ENCODE assay signal across 8 cellular contexts in genomic region chr11:69799582-69799981, GRCh38. TPM values are rescaled to one million over a fixed set of nuclear protein-coding genes. Genes with fewer than 3 reads are reported as not detected.
DNase-seq lines count a peak whose midpoint lies in the region; ATAC-seq, FAIRE-seq and TF ChIP-seq lines count a peak whose summit lies in the region.
"Had no signal": no experiment of that assay in that cellular context is flagged by ENCODE, and none has a peak within 500 bp of the region (broad histone marks: within the 10 kb centered on the region; RNA-seq: fewer than 3 reads in every experiment).

No MANE protein-coding gene starts in this region.

- H3K9me2 ChIP-seq in GM23248 (ENCODE audit: insufficient read depth) = no peaks in the 10 kb centered on the region

- H3F3A ChIP-seq in GM23248 (ENCODE audit: insufficient read depth) = no peaks in the 10 kb centered on the region

- H3K9me3 ChIP-seq in GM23248 (ENCODE audit: low read depth) (no peaks in the 10 kb centered on the region), MG63 (no peaks in the 10 kb centered on the region), GM12878 (replicated peaks; ENCODE audit: control insufficient read depth, insufficient read depth, low read length) (no peaks in the 10 kb centered on the region; the same call in 2 of the 3 replicates), HepG2 (ENCODE audit: low read length) (no peaks in the 10 kb centered on the region), esophagus squamous epithelium (no peaks in the 10 kb centered on the region)
- H3K9me3 ChIP-seq in CD4-positive, alpha-beta T cell (ENCODE audit: control insufficient read depth, low read length) = no peaks in the 10 kb centered on the region

- POLR2A ChIA-PET in GM12878 (lab: Charles Lee) (no interaction called here), HepG2 (lab: Yijun Ruan, JAX) (no interaction called here)
- POLR2A ChIA-PET in CD4-positive, alpha-beta T cell (lab: Charles Lee) = no interaction called here

- no peaks in the 10 kb centered on the region for H3K36me3 ChIP-seq in GM23248 (ENCODE audit: low read depth)
- H3K36me3 ChIP-seq in MG63 = no peaks in the 10 kb centered on the region
- no peaks in the 10 kb centered on the region for H3K36me3 ChIP-seq in GM12878 (ENCODE audit: control insufficient read depth in 2 of 2, insufficient read depth in 2 of 2, low read length in 1 of 2)
- no peaks in the 10 kb centered on the region for H3K36me3 ChIP-seq in HepG2 (replicated peaks in 1 of 2; ENCODE audit: control insufficient read depth in 1 of 2, insufficient read depth in 2 of 2, low read length in 2 of 2)
- H3K36me3 ChIP-seq in esophagus squamous epithelium = no peaks in the 10 kb centered on the region

- FAIRE-seq in GM12878 (lab: Jason Lieb, UNC) (no peak), HepG2 (lab: Jason Lieb, UNC) (no peak)

- RAD21 ChIA-PET in GM12878 (lab: Charles Lee; ENCODE audit: unreplicated experiment) = no interaction called here

- BruUV-seq in GM12878 (replicated peaks; lab: Mats Ljungman, UMichigan) (no TSS peak), HepG2 (replicated peaks; lab: Mats Ljungman, UMichigan) (no TSS peak)

- CTCF ChIA-PET in GM12878 (lab: Yijun Ruan, JAX) (no interaction called here), HepG2 (lab: Yijun Ruan, JAX; ENCODE audit: low intra/inter-chr PET ratio, low total read pairs) (no interaction called here)
- CTCF ChIA-PET in CD4-positive, alpha-beta T cell (lab: Charles Lee) = no interaction called here

- in situ Hi-C loops in GM23248 (cut with MboI) (no loop called here), GM12878 (cut with MboI) (no loop called here), HepG2 (cut with HindIII; ENCODE audit: extremely low pct_ligation_motif_present, low pct_unique_long_range_greater_than_20kb) (loop anchor here (5.0 kb wide), 1 partner anchor 77 kb away; no protein-coding TSS in a partner anchor)

- no peaks in the 10 kb centered on the region for H3K4me1 Mint-ChIP-seq in CD4-positive, alpha-beta T cell (ENCODE audit: low read depth)

- intact Hi-C loops in GM12878 (cut with micrococcal nuclease; ENCODE audit: unreplicated experiment) = no loop called here
- intact Hi-C loops in HepG2 (cut with micrococcal nuclease; ENCODE audit: unreplicated experiment) = no loop called here
- intact Hi-C loops in esophagus squamous epithelium (cut with DNase I) = no loop called here
- intact Hi-C loops in CD4-positive, alpha-beta T cell (cut with DNase I, micrococcal nuclease) = no loop called here

- peaks cover 15% of the 10 kb centered on the region for H3K27me3 ChIP-seq in GM23248 (replicated peaks; ENCODE audit: insufficient read depth)
- H3K27me3 ChIP-seq in MG63 = no peaks in the 10 kb centered on the region
- H3K27me3 ChIP-seq in GM12878 (replicated peaks in 1 of 2; ENCODE audit: control insufficient read depth in 2 of 2, insufficient read depth in 2 of 2, low read length in 1 of 2) = no peaks in the 10 kb centered on the region
- H3K27me3 ChIP-seq in HepG2 (ENCODE audit: control insufficient read depth in 1 of 2, insufficient read depth in 2 of 2, low read length in 2 of 2) = peaks cover 0 to 4% of the 10 kb centered on the region in 2 experiments; a peak in 1 of 5 replicates
- H3K27me3 ChIP-seq in esophagus squamous epithelium = peaks cover 0 to 30% (median 0%) of the 10 kb centered on the region in 4 donors
- H3K27me3 ChIP-seq in CD4-positive, alpha-beta T cell (ENCODE audit: control insufficient read depth, insufficient read depth, low read length) = no peaks in the 10 kb centered on the region

- no peaks in the 10 kb centered on the region for H3K27me3 Mint-ChIP-seq in CD4-positive, alpha-beta T cell

- ATAC-seq in GM12878 (peak; percentile 61; the same call in 2 of the 3 replicates), HepG2 (peak; percentile 51; the same call in 2 of the 3 replicates), GM18873 (IDR thresholded peaks at IDR 0.05; ENCODE audit: low FRiP score, unreplicated experiment) (no peak)
- ATAC-seq in CD4-positive, alpha-beta T cell (ENCODE audit: poor library complexity) = no peak

- H3K9me3 Mint-ChIP-seq in CD4-positive, alpha-beta T cell = no peaks in the 10 kb centered on the region

- H3K4me2 ChIP-seq in GM23248 (ENCODE audit: unreplicated experiment) (no peak overlapping the region), GM12878 (ENCODE audit: control insufficient read depth, insufficient read depth) (no peak overlapping the region), HepG2 (ENCODE audit: low read depth, low read length) (no peak overlapping the region)

- H3K79me2 ChIP-seq in GM23248 (ENCODE audit: insufficient read depth) (no peaks in the 10 kb centered on the region), GM12878 (ENCODE audit: control insufficient read depth, insufficient read depth, low read length) (no peaks in the 10 kb centered on the region), HepG2 (ENCODE audit: insufficient read depth, low read length) (no peaks in the 10 kb centered on the region)

- H3K4me1 ChIP-seq in GM23248 (ENCODE audit: insufficient read depth) (no peaks in the 10 kb centered on the region), GM12878 (ENCODE audit: control insufficient read depth, insufficient read depth, low read length) (no peaks in the 10 kb centered on the region), HepG2 (ENCODE audit: insufficient read depth, low read length) (no peaks in the 10 kb centered on the region), esophagus squamous epithelium (no peaks in the 10 kb centered on the region)

- H3K4me3 ChIP-seq in GM23248 = no peak overlapping the region
- no peak overlapping the region for H3K4me3 ChIP-seq in MG63
- H3K4me3 ChIP-seq in GM12878 = no peak overlapping the region
- H3K4me3 ChIP-seq in HepG2 (replicated peaks in 1 of 3; ENCODE audit: insufficient read depth in 1 of 3, low read depth in 2 of 3, low read length in 3 of 3) = no peak overlapping the region
- no peak overlapping the region for H3K4me3 ChIP-seq in esophagus squamous epithelium

- DNase-seq in GM23248 = peak; percentile 59
- peak; percentile 20 for DNase-seq in MG63
- DNase-seq in GM12878 (ENCODE audit: low read depth, low spot score) = no peak
- DNase-seq in HepG2 (ENCODE audit: low spot score) = peak; percentile 23
- DNase-seq in esophagus squamous epithelium (lab: John Stamatoyannopoulos, UW) = no peak
- DNase-seq in CD4-positive, alpha-beta T cell = no peak

- H3K27ac ChIP-seq in GM23248 = no peak overlapping the region
- H3K27ac ChIP-seq in GM12878 (ENCODE audit: control insufficient read depth, insufficient read depth) = no peak overlapping the region
- no peak overlapping the region for H3K27ac ChIP-seq in HepG2 (ENCODE audit: extremely low read length, insufficient read depth, low read length)
- H3K27ac ChIP-seq in esophagus squamous epithelium = no peak overlapping the region
- H3K27ac ChIP-seq in CD4-positive, alpha-beta T cell (ENCODE audit: low read depth, low read length) = no peak overlapping the region

- no peak for TF ChIP-seq RAD21 in GM12878 (IDR thresholded peaks at IDR 0.05; ENCODE audit: insufficient read depth, low read depth, low read length)
- TF ChIP-seq RAD21 in HepG2 (CRISPR knock-in tag; IDR thresholded peaks at IDR 0.05) = no peak

- TF ChIP-seq CTCF in GM12878 (IDR thresholded peaks at IDR 0.05 in 2 of 3, conservative IDR thresholded peaks at IDR 0.05 in 1 of 3; ENCODE audit: control insufficient read depth in 2 of 3, extremely low read depth in 1 of 3, insufficient read depth in 1 of 3, low read depth in 3 of 3, low read length in 3 of 3) = no peak
- TF ChIP-seq CTCF in HepG2 (CRISPR knock-in tag; IDR thresholded peaks at IDR 0.05) = no peak
- no peak for TF ChIP-seq CTCF in esophagus squamous epithelium (IDR thresholded peaks at IDR 0.05)
- TF ChIP-seq CTCF in CD4-positive, alpha-beta T cell (IDR thresholded peaks at IDR 0.05) = no peak

- WGBS in GM23248 (ENCODE audit: low coverage in 1 of 2, low lambda C conversion rate in 2 of 2, missing lambda C conversion rate in 2 of 2), 2 experiments = 10 to 17% methylated on average over 3 of the region's 3 CpGs
- WGBS in GM12878 (ENCODE audit: insufficient coverage, insufficient replicate concordance, low lambda C conversion rate, missing lambda C conversion rate) = 19% methylated on average over 3 of the region's 3 CpGs
- WGBS in HepG2 (ENCODE audit: low lambda C conversion rate) = 0% methylated on average over 2 of the region's 3 CpGs
- 20 to 23% methylated on average over 2 to 3 of the region's 3 CpGs for WGBS in esophagus squamous epithelium, 2 donors

- SMC1A ChIA-PET in GM12878 (lab: Charles Lee; ENCODE audit: uncharacterized antibody, unreplicated experiment) = no interaction called here

- no peak overlapping the region for H3K4me3 Mint-ChIP-seq in CD4-positive, alpha-beta T cell

- no peaks in the 10 kb centered on the region for H3K36me3 Mint-ChIP-seq in CD4-positive, alpha-beta T cell (ENCODE audit: low read depth)

- TF ChIP-seq POLR2A in GM12878 (IDR thresholded peaks at IDR 0.05; ENCODE audit: low read depth, low read length) = no peak
- no peak for TF ChIP-seq POLR2A in HepG2 (IDR thresholded peaks at IDR 0.05; ENCODE audit: insufficient read depth in 1 of 2, low read depth in 2 of 2, low read length in 2 of 2)
- no peak for TF ChIP-seq POLR2A in esophagus squamous epithelium (IDR thresholded peaks at IDR 0.05)

- no peak overlapping the region for H3K9ac ChIP-seq in GM23248
- no peak overlapping the region for H3K9ac ChIP-seq in GM12878 (ENCODE audit: control insufficient read depth, insufficient read depth, low read length)
- H3K9ac ChIP-seq in HepG2 (ENCODE audit: insufficient read depth, low read depth, low read length) = no peak overlapping the region

- H2AFZ ChIP-seq in GM23248 (no peak overlapping the region), GM12878 (ENCODE audit: control insufficient read depth, low read depth, low read length) (no peak overlapping the region), HepG2 (ENCODE audit: low read length) (no peak overlapping the region)

- H4K20me1 ChIP-seq in GM23248 (ENCODE audit: insufficient read depth) (no peaks in the 10 kb centered on the region), GM12878 (ENCODE audit: control insufficient read depth, insufficient read depth) (no peaks in the 10 kb centered on the region), HepG2 (ENCODE audit: insufficient read depth, low read length) (no peaks in the 10 kb centered on the region)

- no peak for TF ChIP-seq EP300 in GM12878 (IDR thresholded peaks at IDR 0.05; ENCODE audit: borderline replicate concordance in 1 of 2, control insufficient read depth in 1 of 2, low read depth in 2 of 2, low read length in 2 of 2)
- no peak for TF ChIP-seq EP300 in HepG2 (IDR thresholded peaks at IDR 0.05; ENCODE audit: low read depth in 2 of 2, low read length in 2 of 2)
- TF ChIP-seq EP300 in HepG2 (CRISPR knock-in tag; IDR thresholded peaks at IDR 0.05; ENCODE audit: borderline replicate concordance) = no peak

- H3K27ac Mint-ChIP-seq in CD4-positive, alpha-beta T cell = no peak overlapping the region

RNA-seq across cellular contexts. Expression of gene FGF3, which starts 19.6 kb away (rescaled TPM):
- not detected in 2 replicates for total RNA-seq in GM23248 (2014; rRNA removed; shearing (Covaris generic))
- polyA plus RNA-seq in GM23248 (2016; fragmentation: Nextera tagmentation; extraction: Ambion mirVana) = not detected in 2 replicates
- not detected in 2 replicates for total RNA-seq in MG63 (2014; rRNA removed; shearing (Covaris generic); ENCODE audit: low replicate concordance)
- not detected in 2 replicates for total RNA-seq in GM12878 (2013; cell fraction: nucleolus; rRNA removed)
- not detected in 2 replicates for total RNA-seq in GM12878 (2014; rRNA removed)
- not detected in 2 replicates for total RNA-seq in GM12878 (2014; rRNA removed; fragmentation: Illumina TruSeq; extraction: Trizol)
- not detected in 2 replicates for total RNA-seq in GM12878 (2021)
- not detected for polyA plus RNA-seq in GM12878 (2011; ENCODE audit: low read depth)
- polyA plus RNA-seq in GM12878 (2011; rRNA removed) = not detected in 2 replicates
- not detected in 2 replicates for polyA plus RNA-seq in GM12878 (2011; cell fraction: cytosol; rRNA removed)
- not detected in 2 replicates for polyA plus RNA-seq in GM12878 (2011; cell fraction: nucleus; rRNA removed)
- not detected in 2 replicates for polyA plus RNA-seq in GM12878 (2012)
- not detected in 2 replicates for polyA plus RNA-seq in GM12878 (2014; fragmentation: Illumina TruSeq; extraction: Trizol)
- polyA plus RNA-seq in GM12878 (2014; fragmentation: Nextera tagmentation; extraction: Ambion mirVana) = not detected
- not detected in 2 replicates for polyA plus RNA-seq in GM12878 (2014; rRNA removed)
- polyA plus RNA-seq in GM12878 (2016; fragmentation: Nextera tagmentation; extraction: Ambion mirVana) = not detected
- polyA minus RNA-seq in GM12878 (2011; rRNA and poly(A)+ RNA removed) = not detected in 2 replicates
- not detected in 2 replicates for polyA minus RNA-seq in GM12878 (2011; cell fraction: cytosol; rRNA and poly(A)+ RNA removed)
- polyA minus RNA-seq in GM12878 (2011; cell fraction: nucleus; rRNA and poly(A)+ RNA removed) = not detected in 2 replicates
- total RNA-seq in HepG2 (2016; rRNA removed; fragmentation: Illumina TruSeq; extraction: Trizol) = not detected in 2 replicates
- total RNA-seq in HepG2 (2016; cell fraction: cytosol; rRNA removed; fragmentation: Illumina TruSeq; extraction: Trizol; ENCODE audit: low read depth) = not detected in 2 replicates
- total RNA-seq in HepG2 (2016; cell fraction: insoluble cytoplasmic fraction; rRNA removed; fragmentation: Illumina TruSeq; extraction: Trizol) = not detected in 2 replicates
- not detected in 2 replicates for total RNA-seq in HepG2 (2016; cell fraction: membrane; rRNA removed; fragmentation: Illumina TruSeq; extraction: Trizol)
- total RNA-seq in HepG2 (2016; cell fraction: nucleus; rRNA removed; fragmentation: Illumina TruSeq; extraction: Trizol) = not detected in 2 replicates
- not detected in 2 replicates for polyA plus RNA-seq in HepG2 (2011; rRNA removed)
- not detected in 2 replicates for polyA plus RNA-seq in HepG2 (2011; cell fraction: cytosol; rRNA removed)
- polyA plus RNA-seq in HepG2 (2011; cell fraction: nucleus; rRNA removed) = not detected in 2 replicates
- polyA plus RNA-seq in HepG2 (2012) = not detected in 2 replicates
- not detected in 2 replicates for polyA plus RNA-seq in HepG2 (2016; cell fraction: cytosol; fragmentation: Illumina TruSeq; extraction: Trizol; ENCODE audit: low read depth)
- not detected in 2 replicates for polyA plus RNA-seq in HepG2 (2016; cell fraction: insoluble cytoplasmic fraction; fragmentation: Illumina TruSeq; extraction: Trizol; ENCODE audit: low read depth)
- not detected in 2 replicates for polyA plus RNA-seq in HepG2 (2016; cell fraction: membrane; fragmentation: Illumina TruSeq; extraction: Trizol; ENCODE audit: low read depth)
- polyA plus RNA-seq in HepG2 (2016; cell fraction: nucleus; fragmentation: Illumina TruSeq; extraction: Trizol; ENCODE audit: insufficient read depth, low read depth) = not detected in 2 replicates
- not detected in 2 replicates for polyA minus RNA-seq in HepG2 (2011; rRNA and poly(A)+ RNA removed; ENCODE audit: low replicate concordance)
- polyA minus RNA-seq in HepG2 (2011; cell fraction: cytosol; rRNA and poly(A)+ RNA removed) = not detected in 2 replicates
- polyA minus RNA-seq in HepG2 (2011; cell fraction: nucleus; rRNA and poly(A)+ RNA removed) = not detected in 2 replicates
- total RNA-seq in esophagus squamous epithelium = not detected
- not detected for total RNA-seq in CD4-positive, alpha-beta T cell
- total RNA-seq: temporal lobe had no signal

RNA-seq across cellular contexts. Expression of gene FGF4, which starts 24.4 kb away (rescaled TPM):
- not detected in 2 replicates for total RNA-seq in GM23248 (2014; rRNA removed; shearing (Covaris generic))
- polyA plus RNA-seq in GM23248 (2016; fragmentation: Nextera tagmentation; extraction: Ambion mirVana) (not detected in 2 replicates), GM12878 (2011; rRNA removed) (not detected in 2 replicates), GM12878 (2014; fragmentation: Illumina TruSeq; extraction: Trizol) (not detected in 2 replicates), GM12878 (2014; fragmentation: Nextera tagmentation; extraction: Ambion mirVana) (not detected), GM12878 (2014; rRNA removed) (not detected in 2 replicates), GM12878 (2016; fragmentation: Nextera tagmentation; extraction: Ambion mirVana) (not detected), HepG2 (2011; rRNA removed) (not detected in 2 replicates)
- total RNA-seq in MG63 (2014; rRNA removed; shearing (Covaris generic); ENCODE audit: low replicate concordance) = not detected in 2 replicates
- total RNA-seq in GM12878 (2013; cell fraction: nucleolus; rRNA removed) = not detected in 2 replicates
- total RNA-seq in GM12878 (2014; rRNA removed) (not detected in 2 replicates), GM12878 (2014; rRNA removed; fragmentation: Illumina TruSeq; extraction: Trizol) (not detected in 2 replicates), GM12878 (2021) (not detected in 2 replicates), HepG2 (2016; rRNA removed; fragmentation: Illumina TruSeq; extraction: Trizol) (not detected in 2 replicates), esophagus squamous epithelium (not detected)
- polyA plus RNA-seq in GM12878 (2011; ENCODE audit: low read depth) = not detected
- polyA plus RNA-seq in GM12878 (2011; cell fraction: cytosol; rRNA removed) = not detected in 2 replicates
- polyA plus RNA-seq in GM12878 (2011; cell fraction: nucleus; rRNA removed) = not detected in 2 replicates
- not detected in 2 replicates for polyA plus RNA-seq in GM12878 (2012)
- not detected in 2 replicates for polyA minus RNA-seq in GM12878 (2011; rRNA and poly(A)+ RNA removed)
- not detected in 2 replicates for polyA minus RNA-seq in GM12878 (2011; cell fraction: cytosol; rRNA and poly(A)+ RNA removed)
- polyA minus RNA-seq in GM12878 (2011; cell fraction: nucleus; rRNA and poly(A)+ RNA removed) = not detected in 2 replicates
- not detected in 2 replicates for total RNA-seq in HepG2 (2016; cell fraction: cytosol; rRNA removed; fragmentation: Illumina TruSeq; extraction: Trizol; ENCODE audit: low read depth)
- not detected in 2 replicates for total RNA-seq in HepG2 (2016; cell fraction: insoluble cytoplasmic fraction; rRNA removed; fragmentation: Illumina TruSeq; extraction: Trizol)
- not detected in 2 replicates for total RNA-seq in HepG2 (2016; cell fraction: membrane; rRNA removed; fragmentation: Illumina TruSeq; extraction: Trizol)
- total RNA-seq in HepG2 (2016; cell fraction: nucleus; rRNA removed; fragmentation: Illumina TruSeq; extraction: Trizol) = not detected in 2 replicates
- polyA plus RNA-seq in HepG2 (2011; cell fraction: cytosol; rRNA removed) = not detected in 2 replicates
- not detected in 2 replicates for polyA plus RNA-seq in HepG2 (2011; cell fraction: nucleus; rRNA removed)
- polyA plus RNA-seq in HepG2 (2012) = not detected in 2 replicates
- not detected in 2 replicates for polyA plus RNA-seq in HepG2 (2016; cell fraction: cytosol; fragmentation: Illumina TruSeq; extraction: Trizol; ENCODE audit: low read depth)
- not detected in 2 replicates for polyA plus RNA-seq in HepG2 (2016; cell fraction: insoluble cytoplasmic fraction; fragmentation: Illumina TruSeq; extraction: Trizol; ENCODE audit: low read depth)
- not detected in 2 replicates for polyA plus RNA-seq in HepG2 (2016; cell fraction: membrane; fragmentation: Illumina TruSeq; extraction: Trizol; ENCODE audit: low read depth)
- polyA plus RNA-seq in HepG2 (2016; cell fraction: nucleus; fragmentation: Illumina TruSeq; extraction: Trizol; ENCODE audit: insufficient read depth, low read depth) = not detected in 2 replicates
- not detected in 2 replicates for polyA minus RNA-seq in HepG2 (2011; rRNA and poly(A)+ RNA removed; ENCODE audit: low replicate concordance)
- not detected in 2 replicates for polyA minus RNA-seq in HepG2 (2011; cell fraction: cytosol; rRNA and poly(A)+ RNA removed)
- polyA minus RNA-seq in HepG2 (2011; cell fraction: nucleus; rRNA and poly(A)+ RNA removed) = not detected in 2 replicates
- not detected for total RNA-seq in CD4-positive, alpha-beta T cell
- total RNA-seq: temporal lobe had no signal

Comparison
In these comparisons a context has a peak if more than half of its experiments do, and no peak if none do; other contexts are left out.
1. DNase-seq: peak in GM23248 (single experiment), MG63 (single experiment) and HepG2 (single experiment); none in GM12878 (single experiment), esophagus squamous epithelium (single experiment) and CD4-positive, alpha-beta T cell (0 of 10).
2. ATAC-seq: peak in GM12878 (single experiment) and HepG2 (single experiment); none in CD4-positive, alpha-beta T cell (single experiment) and GM18873 (single experiment).